ENCODE assay signal across 8 cellular contexts in the genomic region with DNA sequence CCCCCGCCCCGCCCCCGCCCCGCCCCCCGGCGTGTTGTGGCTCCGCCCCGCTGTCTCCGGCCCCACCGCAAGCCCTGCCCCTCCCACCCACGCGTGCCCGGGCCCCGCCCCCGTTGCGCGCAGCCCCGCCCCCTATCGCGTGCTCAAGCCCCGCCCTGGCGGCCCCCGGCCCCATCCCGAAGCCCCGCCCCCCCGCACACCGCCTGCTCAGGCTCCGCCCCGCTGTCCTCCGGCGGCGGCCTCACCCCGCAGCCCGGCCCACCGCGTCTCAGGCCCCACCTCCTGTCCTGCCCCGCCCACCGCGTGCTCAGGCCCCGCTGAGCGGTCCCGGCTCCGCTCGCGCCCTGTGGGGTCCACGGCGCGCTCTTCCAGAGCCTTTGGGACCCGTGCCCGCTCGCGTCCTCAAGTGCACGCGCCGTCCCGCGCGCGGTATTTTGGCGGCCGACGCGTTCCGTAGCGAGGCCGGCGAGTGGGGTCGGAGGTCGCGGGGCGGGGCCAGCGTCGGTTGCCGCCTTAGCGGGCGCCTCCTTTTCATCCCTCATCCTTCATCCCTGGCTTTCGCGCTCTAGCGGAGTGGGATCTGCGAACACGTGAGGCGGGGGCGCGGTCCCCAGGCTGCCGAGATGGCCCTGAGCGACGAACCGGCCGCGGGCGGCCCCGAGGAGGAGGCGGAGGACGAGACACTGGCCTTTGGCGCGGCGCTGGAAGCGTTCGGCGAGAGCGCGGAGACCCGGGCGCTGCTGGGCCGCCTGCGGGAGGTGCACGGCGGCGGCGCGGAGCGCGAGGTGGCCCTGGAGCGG. TPM values are rescaled to one million over a fixed set of nuclear protein-coding genes. Genes with fewer than 3 reads are reported as not detected.
DNase-seq lines count a peak whose midpoint lies in the region; ATAC-seq, FAIRE-seq and TF ChIP-seq lines count a peak whose summit lies in the region.

Gene TBCD, plus strand, starts transcription at position 495 of the 800 bp plus-strand sequence. Its CDS starts 129 bp downstream, at position 624.

- DNase-seq in NCI-H1092 treated with DMSO at 0.1 percent for 48 hours (lab: John Stamatoyannopoulos, UW) (peak; percentile 87), SW480 (ENCODE audit: low spot score) (peak; percentile 84), Right ventricle myocardium inferior (ENCODE audit: missing footprints) (peak; percentile 93), pancreas (peak; percentile 84 to 96 (median 90))
- DNase-seq in activated naive CD8-positive, alpha-beta T cell treated with anti-CD3 and anti-CD28 coated beads, Interleukin-2, amount 50 U/mL, for 16 hours (ENCODE audit: low read depth, low spot score), result peak; percentile 81

- peak within 1 kb of the TSS; percentile 90 for H3K4me3 ChIP-seq in GM08714 (ENCODE audit: low read length)
- H3K4me3 ChIP-seq in pancreas, result peak within 1 kb of the TSS; percentile 85 to 98 (median 88)
- H3K4me3 ChIP-seq in thymus (ENCODE audit: low read length), result peak within 1 kb of the TSS; percentile 91

- H3K4me1 ChIP-seq in pancreas (peaks cover 0 to 5% (median 4%) of the 10 kb centered on the region in 3 donors), thymus (ENCODE audit: control insufficient read depth, insufficient read depth, low read length) (peaks cover 4% of the 10 kb centered on the region)

- H3K9me3 ChIP-seq in pancreas (no peaks in the 10 kb centered on the region), thymus (ENCODE audit: control insufficient read depth) (peaks cover 3% of the 10 kb centered on the region)

- ATAC-seq in HG02610 (IDR thresholded peaks at IDR 0.05; ENCODE audit: unreplicated experiment) (peak; percentile 70), Right ventricle myocardium inferior (peak; percentile 93), pancreas (peak; percentile 87 to 94 (median 90))

- H3K27ac ChIP-seq in pancreas (peak within 1 kb of the TSS; percentile 12 to 71 (median 56)), thymus (ENCODE audit: low read depth) (peak within 1 kb of the TSS; percentile 76)

- no peaks in the 10 kb centered on the region for H3K27me3 ChIP-seq in pancreas
- no peaks in the 10 kb centered on the region for H3K27me3 ChIP-seq in thymus (ENCODE audit: control insufficient read depth, insufficient read depth)

- 0% methylated on average over 62 to 95 of the region's 114 CpGs for WGBS in pancreas, 2 donors
- 1% methylated on average over 113 of the region's 114 CpGs for WGBS in thymus

- no peak for TF ChIP-seq CTCF in pancreas (IDR thresholded peaks at IDR 0.05)

- FAIRE-seq in pancreas (lab: Jason Lieb, UNC), result no peak

- intact Hi-C loops in Right ventricle myocardium inferior (cut with DNase I) (loop anchor here (5.0 kb wide), 1 partner anchor 104 kb away; the partner anchor contains the start of gene WDR45B), pancreas (cut with DNase I) (no loop called here)

- no peaks in the 10 kb centered on the region for H3K36me3 ChIP-seq in pancreas
- H3K36me3 ChIP-seq in thymus (ENCODE audit: control insufficient read depth, insufficient read depth), result peaks cover 3% of the 10 kb centered on the region

RNA-seq across cellular contexts. Expression of gene TBCD, which starts in this region (rescaled TPM):
- 43.4 TPM for total RNA-seq in Right ventricle myocardium inferior
- 10 to 100 TPM; 28.7 to 54.7 (median 36.8) TPM for total RNA-seq in pancreas
- 100 to 1,000 TPM; 121 to 161 TPM for polyA plus RNA-seq in pancreas
- 292 TPM for polyA plus RNA-seq in thymus

Comparison
In these comparisons a context has a peak if more than half of its experiments do, and no peak if none do; other contexts are left out.
1. Peak in every context shown above with its lines: DNase-seq, ATAC-seq, H3K4me3 ChIP-seq and H3K27ac ChIP-seq.